In the genomic region with DNA sequence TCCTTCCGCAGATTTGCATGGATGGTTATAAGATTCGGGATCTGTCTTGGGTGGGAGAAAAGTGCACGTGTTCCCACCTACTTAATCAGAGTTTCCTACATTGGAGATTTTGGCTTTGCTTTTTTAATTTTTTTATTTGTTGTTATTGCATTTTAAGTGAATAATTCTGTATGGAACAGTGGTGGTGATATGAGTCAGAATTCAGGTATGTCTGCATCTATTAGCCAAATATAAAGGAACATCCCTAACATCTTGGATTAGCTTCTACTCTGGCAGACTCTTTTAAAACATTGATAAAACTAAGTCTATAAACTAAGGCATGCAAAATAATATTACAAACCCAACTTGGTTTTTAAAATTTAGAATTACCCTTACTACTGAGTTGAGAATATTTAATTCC, we compare ENCODE assay signal across 18 cellular contexts.
A peak's percentile ranks its signal among the peaks of the same experiment; 100 is the strongest.
DNase-seq lines count a peak whose midpoint lies in the region; ATAC-seq, FAIRE-seq and TF ChIP-seq lines count a peak whose summit lies in the region.
"Had no signal": no experiment of that assay in that cellular context is flagged by ENCODE, and none has a peak within 500 bp of the region (broad histone marks: within the 10 kb centered on the region; RNA-seq: fewer than 3 reads in every experiment).

No MANE protein-coding gene starts in this region.

- H3K27ac Mint-ChIP-seq in astrocyte (ENCODE audit: unreplicated experiment) = no peak overlapping the region
- H3K27ac Mint-ChIP-seq: CD4-positive, alpha-beta T cell; HFFc6 had no signal

- H3K9me3 ChIP-seq in astrocyte (ENCODE audit: insufficient read depth, low read depth, low read length) = no peaks in the 10 kb centered on the region
- H3K9me3 ChIP-seq: BLaER1 treated with 17β-estradiol and CSF1 and Interleukin-3, amounts not matched to agents 10 nM and 100 nM had no signal

- no peak overlapping the region for H3K4me3 Mint-ChIP-seq in astrocyte (ENCODE audit: unreplicated experiment)
- H3K4me3 Mint-ChIP-seq: CD4-positive, alpha-beta T cell; HFFc6 had no signal

- H3K36me3 Mint-ChIP-seq in astrocyte (ENCODE audit: low read depth, unreplicated experiment) = no peaks in the 10 kb centered on the region

- ATAC-seq in HG03378 (IDR thresholded peaks at IDR 0.05; ENCODE audit: unreplicated experiment) = no peak
- no peak for ATAC-seq in GM21825 (IDR thresholded peaks at IDR 0.05; ENCODE audit: unreplicated experiment)

- H3K79me2 ChIP-seq in astrocyte (ENCODE audit: insufficient read depth, low read length) = no peaks in the 10 kb centered on the region

- no peaks in the 10 kb centered on the region for H3K36me3 ChIP-seq in astrocyte (ENCODE audit: insufficient read depth, low read length)
- H3K36me3 ChIP-seq: BLaER1 treated with 17β-estradiol and CSF1 and Interleukin-3, amounts not matched to agents 10 nM and 100 nM had no signal

- no peaks in the 10 kb centered on the region for H3K9me3 Mint-ChIP-seq in astrocyte (ENCODE audit: unreplicated experiment)
- H3K9me3 Mint-ChIP-seq: CD4-positive, alpha-beta T cell; HFFc6 had no signal

- no peak overlapping the region for H3K4me3 ChIP-seq in astrocyte (ENCODE audit: insufficient read depth, low read depth, low read length)
- no peak overlapping the region for H3K4me3 ChIP-seq in choroid plexus epithelial cell (ENCODE audit: low read depth, low read length)
- H3K4me3 ChIP-seq: BLaER1 treated with 17β-estradiol and CSF1 and Interleukin-3, amounts not matched to agents 10 nM and 100 nM had no signal

- no peak overlapping the region for H2AFZ ChIP-seq in astrocyte (ENCODE audit: low read depth, low read length)

- peak; percentile 15 for DNase-seq in EL
- DNase-seq in astrocyte (ENCODE audit: low read depth) = peak; percentile 45
- DNase-seq in choroid plexus epithelial cell (ENCODE audit: low read depth) = peak; percentile 30
- DNase-seq in iris pigment epithelial cell (ENCODE audit: low read depth) = peak; percentile 2
- DNase-seq in GM20000 (ENCODE audit: low spot score) = no peak
- DNase-seq: 8988T; Calu3; CD4-positive, alpha-beta T cell; DMS 273 treated with DMSO at 0.1 percent for 48 hours; GDM1; HCEC 1CT; HFFc6 had no signal

- peaks cover 8% of the 10 kb centered on the region for H3K4me1 ChIP-seq in astrocyte (ENCODE audit: insufficient read depth, low read length)
- H3K4me1 ChIP-seq: BLaER1 treated with 17β-estradiol and CSF1 and Interleukin-3, amounts not matched to agents 10 nM and 100 nM had no signal

- TF ChIP-seq CTCF in astrocyte (IDR thresholded peaks at IDR 0.05; ENCODE audit: insufficient read depth, low read depth, low read length) = no peak
- no peak for TF ChIP-seq CTCF in choroid plexus epithelial cell (conservative IDR thresholded peaks at IDR 0.05; ENCODE audit: low read depth, low read length)
- TF ChIP-seq CTCF in GM20000 (IDR thresholded peaks at IDR 0.05; ENCODE audit: extremely low read depth, missing control alignments) = no peak

- H3K27me3 Mint-ChIP-seq in astrocyte (ENCODE audit: low read depth, unreplicated experiment) = no peaks in the 10 kb centered on the region
- H3K27me3 Mint-ChIP-seq: CD4-positive, alpha-beta T cell had no signal

- H3K4me2 ChIP-seq in astrocyte (ENCODE audit: low read length) = no peak overlapping the region
- H3K4me2 ChIP-seq: BLaER1 treated with 17β-estradiol and CSF1 and Interleukin-3, amounts not matched to agents 10 nM and 100 nM had no signal

- no peaks in the 10 kb centered on the region for H3K4me1 Mint-ChIP-seq in astrocyte (ENCODE audit: low read depth, unreplicated experiment)

- no peak overlapping the region for H3K27ac ChIP-seq in astrocyte (ENCODE audit: low read depth, low read length)
- H3K27ac ChIP-seq: BLaER1 treated with 17β-estradiol and CSF1 and Interleukin-3, amounts not matched to agents 10 nM and 100 nM; HL-60 had no signal

- FAIRE-seq in astrocyte (lab: Jason Lieb, UNC) = no peak
- FAIRE-seq: GM12892, GM19239 had no signal

- no peaks in the 10 kb centered on the region for H3K27me3 ChIP-seq in astrocyte (ENCODE audit: insufficient read depth, low read length)
- H3K27me3 ChIP-seq: BLaER1 treated with 17β-estradiol and CSF1 and Interleukin-3, amounts not matched to agents 10 nM and 100 nM had no signal

- H4K20me1 ChIP-seq in astrocyte (ENCODE audit: insufficient read depth, low read length) = no peaks in the 10 kb centered on the region
- H4K20me1 ChIP-seq: BLaER1 treated with 17β-estradiol and CSF1 and Interleukin-3, amounts not matched to agents 10 nM and 100 nM had no signal

- H3K9ac ChIP-seq in astrocyte (ENCODE audit: low read length) = no peak overlapping the region
- H3K9ac ChIP-seq: BLaER1 treated with 17β-estradiol and CSF1 and Interleukin-3, amounts not matched to agents 10 nM and 100 nM had no signal
